8 cellular contexts compared by ENCODE assay signal in the genomic region with DNA sequence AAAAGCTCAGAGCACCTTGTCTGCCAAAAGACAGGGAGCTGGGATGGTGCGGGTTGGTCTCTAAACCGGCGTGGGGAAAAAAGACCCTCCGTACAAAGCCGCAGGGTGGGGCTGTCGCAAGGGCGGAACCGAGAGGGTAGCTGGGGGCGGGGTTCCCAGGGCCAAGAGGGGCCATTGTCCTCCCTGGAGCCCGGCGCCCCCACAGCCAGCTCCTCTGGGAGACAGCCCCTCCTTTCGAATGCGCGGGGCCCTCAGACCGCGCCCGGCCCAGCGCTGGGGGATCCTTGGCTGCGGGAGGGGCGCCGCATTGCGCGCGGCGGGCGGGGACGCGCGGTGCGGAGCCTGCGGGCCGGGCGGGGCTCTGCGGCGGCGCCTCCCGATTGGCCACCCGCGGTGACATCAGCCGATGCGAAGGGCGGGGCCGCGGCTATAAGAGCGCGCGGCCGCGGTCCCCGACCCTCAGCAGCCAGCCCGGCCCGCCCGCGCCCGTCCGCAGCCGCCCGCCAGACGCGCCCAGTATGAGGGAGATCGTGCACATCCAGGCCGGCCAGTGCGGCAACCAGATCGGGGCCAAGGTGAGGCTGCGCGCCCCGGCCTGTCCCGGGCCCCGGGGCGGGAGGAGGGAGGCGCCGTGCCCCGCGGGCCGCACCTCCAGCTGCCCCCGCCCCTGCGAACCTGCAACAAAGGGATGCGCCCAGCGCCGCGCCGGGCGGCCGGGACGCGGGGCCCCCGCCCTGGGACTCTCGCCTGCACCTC. TPM values are rescaled to one million over a fixed set of nuclear protein-coding genes. Genes with fewer than 3 reads are reported as not detected.
A peak's percentile ranks its signal among the peaks of the same experiment; 100 is the strongest.
DNase-seq lines count a peak whose midpoint lies in the region; ATAC-seq, FAIRE-seq and TF ChIP-seq lines count a peak whose summit lies in the region.

Gene TUBB3 (plus strand): TSS at position 459 of the 756 bp plus-strand sequence. CDS start 60 bp downstream, at position 519.

- TF ChIP-seq POLR2A in vagina (IDR thresholded peaks at IDR 0.05): peak in 1 of 2 donors; percentile 46

- no peak for DNase-seq in CD8-positive, alpha-beta T cell
- peak; percentile 70 for DNase-seq in GM19239 (ENCODE audit: insufficient read length, low spot score)
- peak; percentile 49 for DNase-seq in NCI-H2196 treated with DMSO at 0.1 percent for 48 hours (lab: John Stamatoyannopoulos, UW; ENCODE audit: unreplicated experiment)
- peak; percentile 67 to 74 for DNase-seq in activated T-cell treated with anti-CD3 and anti-CD28 coated beads, Interleukin-2, amount 50 U/mL, for 48 hours
- DNase-seq in fibroblast of peridontal ligament (ENCODE audit: extremely low read depth): peak; percentile 71
- DNase-seq in vagina (ENCODE audit: extremely low spot score in 2 of 2): no peak
- no peak for DNase-seq in AML-193 (lab: John Stamatoyannopoulos, UW)

- CTCF ChIA-PET in CD8-positive, alpha-beta T cell (lab: Charles Lee): interaction anchor here (1.1 to 1.5 kb wide), 2 partner anchors 11 to 13 kb away, joined by 3 to 5 read pairs; no protein-coding TSS in a partner anchor

- no peaks in the 10 kb centered on the region for H3K9me3 Mint-ChIP-seq in CD8-positive, alpha-beta T cell

- H3K9me3 ChIP-seq in CD8-positive, alpha-beta T cell (ENCODE audit: low read length): no peaks in the 10 kb centered on the region
- H3K9me3 ChIP-seq in muscle layer of duodenum (ENCODE audit: control insufficient read depth in 1 of 2, low read length in 2 of 2) (no peaks in the 10 kb centered on the region), vagina (no peaks in the 10 kb centered on the region)

- TF ChIP-seq CTCF in CD8-positive, alpha-beta T cell (IDR thresholded peaks at IDR 0.05): no peak
- no peak for TF ChIP-seq CTCF in vagina (IDR thresholded peaks at IDR 0.05)

- FAIRE-seq in GM19239 (lab: Jason Lieb, UNC): no peak

- H3K27ac Mint-ChIP-seq in CD8-positive, alpha-beta T cell: no peak within 1 kb of the TSS

- H3K27me3 Mint-ChIP-seq in CD8-positive, alpha-beta T cell (ENCODE audit: low read depth): peaks cover 33% of the 10 kb centered on the region

- peaks cover 46% of the 10 kb centered on the region for H3K4me1 ChIP-seq in CD8-positive, alpha-beta T cell (ENCODE audit: insufficient read depth, low read length)
- H3K4me1 ChIP-seq in muscle layer of duodenum (ENCODE audit: control insufficient read depth in 1 of 2, insufficient read depth in 2 of 2, low read length in 2 of 2): peaks cover 3 to 52% of the 10 kb centered on the region in 2 donors
- H3K4me1 ChIP-seq in vagina: peaks cover 58% of the 10 kb centered on the region

- H3K4me3 ChIP-seq in CD8-positive, alpha-beta T cell (ENCODE audit: low read depth, low read length): no peak within 1 kb of the TSS
- H3K4me3 ChIP-seq in muscle layer of duodenum (ENCODE audit: low read depth in 1 of 2, low read length in 2 of 2) (peak within 1 kb of the TSS; percentile 69), vagina (peak within 1 kb of the TSS; percentile 63 to 71)

- peak within 1 kb of the TSS; percentile 47 for H3K4me3 Mint-ChIP-seq in CD8-positive, alpha-beta T cell

- peaks cover 37% of the 10 kb centered on the region for H3K4me1 Mint-ChIP-seq in CD8-positive, alpha-beta T cell (ENCODE audit: low read depth)

- no peak for ATAC-seq in CD8-positive, alpha-beta T cell

- intact Hi-C loops in CD8-positive, alpha-beta T cell (cut with DNase I, micrococcal nuclease): no loop called here
- intact Hi-C loops in vagina (cut with DNase I): no loop called here

- POLR2A ChIA-PET in CD8-positive, alpha-beta T cell (lab: Charles Lee): no interaction called here

- no peaks in the 10 kb centered on the region for H3K36me3 Mint-ChIP-seq in CD8-positive, alpha-beta T cell

- peaks cover 27% of the 10 kb centered on the region for H3K27me3 ChIP-seq in CD8-positive, alpha-beta T cell (ENCODE audit: insufficient read depth, low read length)
- peaks cover 14% of the 10 kb centered on the region for H3K27me3 ChIP-seq in muscle layer of duodenum (ENCODE audit: low read depth, low read length)
- H3K27me3 ChIP-seq in vagina: no peaks in the 10 kb centered on the region

- no peaks in the 10 kb centered on the region for H3K36me3 ChIP-seq in CD8-positive, alpha-beta T cell (ENCODE audit: insufficient read depth, low read length)
- H3K36me3 ChIP-seq in muscle layer of duodenum (ENCODE audit: control insufficient read depth in 1 of 2, insufficient read depth in 2 of 2, low read length in 2 of 2) (no peaks in the 10 kb centered on the region), vagina (no peaks in the 10 kb centered on the region)

- H3K27ac ChIP-seq in CD8-positive, alpha-beta T cell (ENCODE audit: low read depth, low read length): no peak within 1 kb of the TSS
- H3K27ac ChIP-seq in muscle layer of duodenum (ENCODE audit: low read length): peak within 1 kb of the TSS; percentile 96
- H3K27ac ChIP-seq in vagina: peak within 1 kb of the TSS; percentile 88

RNA-seq across cellular contexts. Expression of gene TUBB3, which starts in this region (rescaled TPM):
- total RNA-seq in CD8-positive, alpha-beta T cell: under 1 TPM; 0.62 to 0.86 TPM
- total RNA-seq in vagina: 19.2 TPM

Comparison
In these comparisons a context has a peak if more than half of its experiments do, and no peak if none do; other contexts are left out.
1. RNA of gene TUBB3 (total RNA-seq): 19.2 TPM in vagina (single experiment); 0.62 to 0.86 TPM in CD8-positive, alpha-beta T cell; every median in the first group is over 10 times any median in the second.
2. DNase-seq: peak in GM19239 (single experiment), NCI-H2196 treated with DMSO at 0.1 percent for 48 hours (single experiment), activated T-cell treated with anti-CD3 and anti-CD28 coated beads, Interleukin-2, amount 50 U/mL, for 48 hours (2 of 2) and fibroblast of peridontal ligament (single experiment); none in CD8-positive, alpha-beta T cell (0 of 7), vagina (0 of 2) and AML-193 (0 of 2).